In the genomic region with DNA sequence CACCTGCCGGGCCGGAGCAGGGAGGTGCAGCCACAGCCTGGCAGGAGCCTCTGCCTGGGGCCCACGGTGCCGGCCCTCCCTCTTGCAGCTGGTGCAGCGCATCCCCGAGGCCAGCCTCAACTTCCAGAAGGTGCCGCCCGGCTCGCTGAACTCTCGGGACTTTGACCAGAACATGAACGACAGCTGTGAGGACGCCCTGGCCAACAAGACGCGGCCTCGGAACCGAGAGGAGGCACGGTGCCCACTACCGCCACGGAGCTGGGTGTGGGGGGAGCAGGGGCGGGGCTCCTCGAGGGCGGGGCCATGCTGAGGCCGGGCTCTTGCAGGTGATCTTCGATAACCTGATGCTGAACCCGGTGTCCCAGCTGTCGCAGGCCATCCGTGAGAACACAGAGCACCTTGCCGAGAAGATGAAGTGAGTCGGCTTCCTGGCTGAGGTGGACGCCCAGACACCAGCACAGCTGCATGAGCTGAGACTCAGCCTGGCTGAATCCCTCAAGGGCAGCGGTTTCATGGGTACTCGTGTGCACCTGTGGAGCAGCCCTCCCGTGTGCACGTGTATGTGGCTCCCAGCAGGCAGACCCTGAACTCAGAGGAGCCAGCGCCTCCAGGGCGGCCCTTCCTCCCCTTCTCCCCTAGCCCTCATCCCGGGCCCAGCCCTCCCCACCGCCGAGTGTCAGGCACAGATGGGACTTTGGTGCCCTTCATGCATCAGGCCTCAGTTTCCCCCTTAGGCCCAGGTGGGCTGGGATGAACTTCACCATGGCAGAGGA, we compare ENCODE assay signal across 15 cellular contexts. TPM values are rescaled to one million over a fixed set of nuclear protein-coding genes. Genes with fewer than 3 reads are reported as not detected.
A peak's percentile ranks its signal among the peaks of the same experiment; 100 is the strongest.
DNase-seq lines count a peak whose midpoint lies in the region; ATAC-seq, FAIRE-seq and TF ChIP-seq lines count a peak whose summit lies in the region.
"Had no signal": no experiment of that assay in that cellular context is flagged by ENCODE, and none has a peak within 500 bp of the region (broad histone marks: within the 10 kb centered on the region; RNA-seq: fewer than 3 reads in every experiment).

No MANE protein-coding gene starts in this region.

- DNase-seq in H7: peak; percentile 59
- peak in 1 of 4 experiments; percentile 33 for DNase-seq in K562 (ENCODE audit: extremely low read depth in 1 of 4, low spot score in 3 of 4)
- DNase-seq in mucosa of descending colon: peak; percentile 16 to 58 (median 29)
- DNase-seq in CD14-positive monocyte (ENCODE audit: low spot score): no peak
- no peak for DNase-seq in activated CD4-positive, CD25-positive, alpha-beta regulatory T cell treated with anti-CD3 and anti-CD28 coated beads, Interleukin-2, amount 50 U/mL, for 72 hours
- DNase-seq in hepatic stellate cell (ENCODE audit: low spot score): no peak
- DNase-seq: activated CD8-positive, alpha-beta T cell treated with anti-CD3 and anti-CD28 coated beads for 36 hours; activated gamma-delta T cell; foreskin melanocyte; stimulated activated CD4-positive, alpha-beta T cell treated with anti-CD3 and anti-CD28 coated beads, Interleukin-2, amount 100 ng/mL, for 48 hours had no signal

- H3K4me1 ChIP-seq in BLaER1 (peaks cover 54% of the 10 kb centered on the region), K562 (replicated peaks in 1 of 2; ENCODE audit: control insufficient read depth in 2 of 2, insufficient read depth in 2 of 2, low read length in 2 of 2) (peaks cover 0 to 68% of the 10 kb centered on the region in 2 experiments; a peak in 2 of 5 replicates), mucosa of descending colon (ENCODE audit: low read depth) (no peaks in the 10 kb centered on the region)
- H3K4me1 ChIP-seq: breast epithelium had no signal

- no peak for FAIRE-seq in K562 (lab: Jason Lieb, UNC)

- H3K79me2 ChIP-seq in K562 (ENCODE audit: control insufficient read depth, insufficient read depth, low read length): no peaks in the 10 kb centered on the region

- 75% methylated on average over 8 of the region's 39 CpGs for WGBS in K562 (ENCODE audit: insufficient coverage, low coverage, missing lambda C conversion rate)

- no peak overlapping the region for H3K27ac Mint-ChIP-seq in CD14-positive monocyte
- no peak overlapping the region for H3K27ac Mint-ChIP-seq in stimulated activated memory B cell treated with anti-CD40 and anti-IgM and Interleukin-4, amounts not matched to agents 10 μg/mL and 1 μg/mL and 100 μg/mL, for 72 hours
- H3K27ac Mint-ChIP-seq: activated CD8-positive, alpha-beta T cell treated with anti-CD3 and anti-CD28 coated beads for 36 hours; B cell had no signal

- TF ChIP-seq EP300 in K562 (IDR thresholded peaks at IDR 0.05; ENCODE audit: low read length): no peak

- H3K4me3 ChIP-seq in BLaER1 (no peak overlapping the region), H7 (ENCODE audit: insufficient read depth, low read depth, low read length) (no peak overlapping the region), K562 (no peak overlapping the region), mucosa of descending colon (no peak overlapping the region)
- H3K4me3 ChIP-seq: breast epithelium, vagina had no signal

- POLR2A ChIA-PET in K562 (lab: Yijun Ruan, JAX): interaction anchor here (0.7 to 0.9 kb wide), 2 partner anchors 22 to 141 kb away, joined by 3 read pairs; a partner anchor contains a TSS

- TF ChIP-seq POLR2A in K562 (conservative IDR thresholded peaks at IDR 0.05): no peak

- peaks cover 0 to 6% (median 1%) of the 10 kb centered on the region in 3 donors for H3K27me3 Mint-ChIP-seq in CD14-positive monocyte (ENCODE audit: low read depth in 3 of 3)
- peaks cover 37% of the 10 kb centered on the region for H3K27me3 Mint-ChIP-seq in stimulated activated memory B cell treated with anti-CD40 and anti-IgM and Interleukin-4, amounts not matched to agents 10 μg/mL and 1 μg/mL and 100 μg/mL, for 72 hours

- ATAC-seq in K562 (no peak), mucosa of descending colon (peak; percentile 3)
- no peak for ATAC-seq in stimulated activated memory B cell treated with anti-CD40 and anti-IgM and Interleukin-4, amounts not matched to agents 10 μg/mL and 1 μg/mL and 100 μg/mL, for 72 hours
- ATAC-seq: activated CD8-positive, alpha-beta T cell treated with anti-CD3 and anti-CD28 coated beads for 36 hours had no signal

- no peaks in the 10 kb centered on the region for H3K9me3 ChIP-seq in BLaER1
- H3K9me3 ChIP-seq in K562 (replicated peaks; ENCODE audit: control insufficient read depth, insufficient read depth, low read depth, low read length): no peaks in the 10 kb centered on the region
- no peaks in the 10 kb centered on the region for H3K9me3 ChIP-seq in mucosa of descending colon
- H3K9me3 ChIP-seq: breast epithelium, vagina had no signal

- no peak overlapping the region for H2AFZ ChIP-seq in K562 (ENCODE audit: low read depth, low read length)

- CTCF ChIA-PET in K562 (lab: Yijun Ruan, JAX; ENCODE audit: low intra/inter-chr PET ratio): no interaction called here

- H3K4me2 ChIP-seq in BLaER1 (peak overlapping the region; percentile 70), K562 (ENCODE audit: insufficient read depth, low read length) (no peak overlapping the region)

- H4K20me1 ChIP-seq in BLaER1: no peaks in the 10 kb centered on the region
- H4K20me1 ChIP-seq in K562 (replicated peaks; ENCODE audit: control insufficient read depth, insufficient read depth, low read length): no peaks in the 10 kb centered on the region

- H3K9ac ChIP-seq in BLaER1 (no peak overlapping the region; the same call in 1 of the 2 replicates), K562 (ENCODE audit: insufficient read depth in 1 of 2, low read depth in 2 of 2, low read length in 2 of 2) (peak overlapping the region in 1 of 2 experiments; percentile 55; a peak in 1 of 4 replicates)

- H3K4me3 Mint-ChIP-seq in CD14-positive monocyte: no peak overlapping the region
- H3K4me3 Mint-ChIP-seq in stimulated activated memory B cell treated with anti-CD40 and anti-IgM and Interleukin-4, amounts not matched to agents 10 μg/mL and 1 μg/mL and 100 μg/mL, for 72 hours: no peak overlapping the region
- H3K4me3 Mint-ChIP-seq: activated CD8-positive, alpha-beta T cell treated with anti-CD3 and anti-CD28 coated beads for 36 hours; B cell had no signal

- H3K36me3 ChIP-seq in BLaER1 (no peaks in the 10 kb centered on the region), H7 (replicated peaks; ENCODE audit: control insufficient read depth, insufficient read depth, low read length) (no peaks in the 10 kb centered on the region), K562 (ENCODE audit: control insufficient read depth, insufficient read depth, low read length) (no peaks in the 10 kb centered on the region), mucosa of descending colon (ENCODE audit: low read depth) (no peaks in the 10 kb centered on the region)
- H3K36me3 ChIP-seq: breast epithelium, vagina had no signal

- TF ChIP-seq CTCF in K562 (IDR thresholded peaks at IDR 0.05 in 2 of 3, conservative IDR thresholded peaks at IDR 0.05 in 1 of 3; ENCODE audit: insufficient read depth in 2 of 3, low read depth in 1 of 3, low read length in 3 of 3) (no peak), mucosa of descending colon (IDR thresholded peaks at IDR 0.05) (no peak), CD14-positive monocyte (IDR thresholded peaks at IDR 0.05) (no peak)

- H3K9me1 ChIP-seq in K562 (ENCODE audit: control insufficient read depth, insufficient read depth, low read length): no peaks in the 10 kb centered on the region

- H3K9me3 Mint-ChIP-seq in CD14-positive monocyte: peaks cover 0 to 2% (median 0%) of the 10 kb centered on the region in 7 donors
- H3K9me3 Mint-ChIP-seq in stimulated activated memory B cell treated with anti-CD40 and anti-IgM and Interleukin-4, amounts not matched to agents 10 μg/mL and 1 μg/mL and 100 μg/mL, for 72 hours: peaks cover 10% of the 10 kb centered on the region
- H3K9me3 Mint-ChIP-seq: activated CD8-positive, alpha-beta T cell treated with anti-CD3 and anti-CD28 coated beads for 36 hours had no signal

- in situ Hi-C loops in K562 (cut with MboI): no loop called here

- no peak for TF ChIP-seq RAD21 in K562 (CRISPR knock-in tag; conservative IDR thresholded peaks at IDR 0.05 in 1 of 2, IDR thresholded peaks at IDR 0.05 in 1 of 2)

- no peaks in the 10 kb centered on the region for H3K36me3 Mint-ChIP-seq in CD14-positive monocyte
- H3K36me3 Mint-ChIP-seq in stimulated activated memory B cell treated with anti-CD40 and anti-IgM and Interleukin-4, amounts not matched to agents 10 μg/mL and 1 μg/mL and 100 μg/mL, for 72 hours: no peaks in the 10 kb centered on the region

- no TSS peak for BruUV-seq in K562 (replicated peaks; lab: Mats Ljungman, UMichigan)

- H3K27ac ChIP-seq in BLaER1 (no peak overlapping the region), K562 (ENCODE audit: extremely low read depth, low read depth, low read length) (no peak overlapping the region)
- H3K27ac ChIP-seq: breast epithelium, vagina had no signal

- intact Hi-C loops in K562 (cut with micrococcal nuclease) (no loop called here), mucosa of descending colon (cut with DNase I, micrococcal nuclease) (no loop called here), CD14-positive monocyte (cut with micrococcal nuclease) (no loop called here)

- no peaks in the 10 kb centered on the region for H3K27me3 ChIP-seq in BLaER1
- no peaks in the 10 kb centered on the region for H3K27me3 ChIP-seq in H7 (ENCODE audit: control insufficient read depth, insufficient read depth, low read length)
- H3K27me3 ChIP-seq in K562 (ENCODE audit: control insufficient read depth in 2 of 2, insufficient read depth in 2 of 2, low read length in 2 of 2): no peaks in the 10 kb centered on the region
- H3K27me3 ChIP-seq: breast epithelium, vagina had no signal

- no peaks in the 10 kb centered on the region for H3K4me1 Mint-ChIP-seq in CD14-positive monocyte
- peaks cover 8% of the 10 kb centered on the region for H3K4me1 Mint-ChIP-seq in stimulated activated memory B cell treated with anti-CD40 and anti-IgM and Interleukin-4, amounts not matched to agents 10 μg/mL and 1 μg/mL and 100 μg/mL, for 72 hours

RNA-seq across cellular contexts. Expression of a gene that starts 28.6 kb away (rescaled TPM):
- 20.8 and 21.4 TPM in 2 replicates for total RNA-seq in H7 (2014; rRNA removed; shearing (Covaris generic))
- total RNA-seq in K562 (2011; cell fraction: chromatin; rRNA removed; ENCODE audit: low replicate concordance): 12.4 and 32.4 TPM in 2 replicates
- total RNA-seq in K562 (2011; cell fraction: nucleolus; rRNA removed): 19.7 and 19.8 TPM in 2 replicates
- 9.8 and 13.9 TPM in 2 replicates for total RNA-seq in K562 (2011; cell fraction: nucleoplasm; rRNA removed)
- total RNA-seq in K562 (2014; rRNA removed): 3.6 and 4.8 TPM in 2 replicates
- total RNA-seq in K562 (2014; rRNA removed; fragmentation: Illumina TruSeq; extraction: Trizol): 0.99 and 1.2 TPM in 2 replicates
- total RNA-seq in K562 (2015; rRNA removed; fragmentation: Illumina TruSeq; extraction: Trizol): 2.9 and 3.5 TPM in 2 replicates
- 7.5 and 10.2 TPM in 2 replicates for total RNA-seq in K562 (2021)
- 2.2 and 2.7 TPM in 2 replicates for polyA plus RNA-seq in K562 (2011; rRNA removed)
- 2.4 and 6.4 TPM in 2 replicates for polyA plus RNA-seq in K562 (2011; cell fraction: cytosol; rRNA removed)
- polyA plus RNA-seq in K562 (2011; cell fraction: nucleus; rRNA removed): 10.4 and 24.0 TPM in 2 replicates
- polyA plus RNA-seq in K562 (2012): 5.5 and 6.7 TPM in 2 replicates
- 1.7 and 4.1 TPM in 2 replicates for polyA plus RNA-seq in K562 (2014; fragmentation: Illumina TruSeq; extraction: Trizol)
- polyA plus RNA-seq in K562 (2014; fragmentation: Nextera tagmentation; extraction: Ambion mirVana): under 1 TPM; 0.01 to 0.03 TPM
- polyA plus RNA-seq in K562 (2014; rRNA removed): 7.6 and 8.9 TPM in 2 replicates
- 0.72 and 1.6 TPM in 2 replicates for polyA minus RNA-seq in K562 (2011; rRNA and poly(A)+ RNA removed)
- polyA minus RNA-seq in K562 (2011; cell fraction: cytosol; rRNA and poly(A)+ RNA removed): 1.9 and 2.7 TPM in 2 replicates
- 3.1 and 3.4 TPM in 2 replicates for polyA minus RNA-seq in K562 (2011; cell fraction: nucleus; rRNA and poly(A)+ RNA removed)
- 10 to 100 TPM; 66.8 to 89.9 (median 69.9) TPM for total RNA-seq in mucosa of descending colon
- polyA plus RNA-seq in CD14-positive monocyte: not detected

RNA-seq across cellular contexts. Expression of a gene that starts 31.1 kb away (rescaled TPM):
- total RNA-seq in H7 (2014; rRNA removed; shearing (Covaris generic)): 0.11 TPM in 1 of 2 replicates, not detected in the other
- 0.05 and 0.14 TPM in 2 replicates for total RNA-seq in K562 (2011; cell fraction: chromatin; rRNA removed; ENCODE audit: low replicate concordance)
- 0.13 TPM in 1 of 2 replicates, not detected in the other for total RNA-seq in K562 (2011; cell fraction: nucleolus; rRNA removed)
- 0.07 and 0.15 TPM in 2 replicates for total RNA-seq in K562 (2011; cell fraction: nucleoplasm; rRNA removed)
- total RNA-seq in K562 (2014; rRNA removed): not detected in 2 replicates
- total RNA-seq in K562 (2014; rRNA removed; fragmentation: Illumina TruSeq; extraction: Trizol): not detected in 2 replicates
- total RNA-seq in K562 (2015; rRNA removed; fragmentation: Illumina TruSeq; extraction: Trizol): 0.08 and 0.18 TPM in 2 replicates
- total RNA-seq in K562 (2021): 0.24 TPM in 1 of 2 replicates, not detected in the other
- not detected in 2 replicates for polyA plus RNA-seq in K562 (2011; rRNA removed)
- polyA plus RNA-seq in K562 (2011; cell fraction: cytosol; rRNA removed): not detected in 2 replicates
- 0.03 and 0.11 TPM in 2 replicates for polyA plus RNA-seq in K562 (2011; cell fraction: nucleus; rRNA removed)
- 0.13 and 0.29 TPM in 2 replicates for polyA plus RNA-seq in K562 (2012)
- polyA plus RNA-seq in K562 (2014; fragmentation: Illumina TruSeq; extraction: Trizol): 0.19 TPM in 1 of 2 replicates, not detected in the other
- not detected for polyA plus RNA-seq in K562 (2014; fragmentation: Nextera tagmentation; extraction: Ambion mirVana)
- polyA plus RNA-seq in K562 (2014; rRNA removed): 0.03 TPM in 1 of 2 replicates, not detected in the other
- not detected in 2 replicates for polyA minus RNA-seq in K562 (2011; rRNA and poly(A)+ RNA removed)
- polyA minus RNA-seq in K562 (2011; cell fraction: cytosol; rRNA and poly(A)+ RNA removed): not detected in 2 replicates
- polyA minus RNA-seq in K562 (2011; cell fraction: nucleus; rRNA and poly(A)+ RNA removed): 0.11 TPM in 1 of 2 replicates, not detected in the other
- 1 to 10 TPM in 1 of 3 donors, under 1 TPM in 2; 0.38 to 2.2 (median 0.39) TPM for total RNA-seq in mucosa of descending colon
- polyA plus RNA-seq in CD14-positive monocyte: 10 to 100 TPM; 15.1 to 15.5 TPM
- total RNA-seq: activated CD8-positive, alpha-beta T cell treated with anti-CD3 and anti-CD28 coated beads for 36 hours; vagina had no signal

Comparison
In these comparisons a context has a peak if more than half of its experiments do, and no peak if none do; other contexts are left out.
1. DNase-seq: peak in H7 (single experiment) and mucosa of descending colon (3 of 3); none in CD14-positive monocyte (single experiment), activated CD4-positive, CD25-positive, alpha-beta regulatory T cell treated with anti-CD3 and anti-CD28 coated beads, Interleukin-2, amount 50 U/mL, for 72 hours (single experiment) and hepatic stellate cell (single experiment).